ENCODE assay signal across 16 cellular contexts in the genomic region with DNA sequence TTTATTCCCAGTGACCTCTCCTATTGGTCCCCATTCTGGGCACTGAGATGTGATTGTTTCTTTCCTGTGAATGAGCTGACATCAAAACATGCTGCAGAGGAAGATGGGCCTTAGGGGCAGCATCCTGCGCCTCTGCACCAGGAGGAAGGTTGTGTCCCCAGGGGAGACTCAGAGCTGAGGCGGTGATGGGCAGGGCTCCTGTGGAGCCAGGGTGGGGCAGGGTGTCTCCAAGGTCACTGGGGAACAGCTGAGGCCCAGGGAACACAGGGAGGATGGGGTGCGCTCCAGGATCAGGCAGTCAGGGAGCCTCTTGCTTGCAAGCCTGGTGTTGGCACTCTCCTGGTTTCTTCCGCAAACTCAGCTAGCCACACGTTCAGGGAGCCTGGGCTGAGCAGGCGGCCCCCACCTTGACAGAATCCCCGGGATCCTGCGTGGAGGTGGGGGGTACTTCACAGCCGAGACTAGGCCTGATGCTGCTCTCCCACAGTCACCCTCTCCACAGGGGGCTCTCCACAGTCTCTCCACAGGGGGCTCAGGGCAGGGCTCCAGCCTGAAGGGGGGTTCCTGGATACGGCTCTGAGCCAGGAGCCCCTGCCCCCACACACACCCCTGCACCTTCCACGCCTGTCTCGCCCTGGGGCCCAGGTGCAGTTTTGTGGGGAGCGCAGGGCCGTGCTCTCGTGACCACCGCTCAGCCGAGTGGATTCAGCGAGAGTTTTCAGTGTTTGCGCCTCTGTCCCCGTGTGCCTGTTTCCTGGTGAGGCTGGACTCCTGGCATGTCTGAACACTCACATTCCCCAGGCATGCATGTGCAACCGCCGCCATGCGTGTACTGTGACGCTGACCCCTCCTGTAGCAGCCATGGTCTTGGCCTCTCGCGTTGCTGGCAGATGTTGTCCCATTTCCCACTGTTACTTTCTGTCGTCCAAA.
DNase-seq lines count a peak whose midpoint lies in the region; ATAC-seq and TF ChIP-seq lines count a peak whose summit lies in the region.
"Had no signal": no experiment of that assay in that cellular context is flagged by ENCODE, and none has a peak within 500 bp of the region (broad histone marks: within the 10 kb centered on the region; RNA-seq: fewer than 3 reads in every experiment).

No MANE protein-coding gene starts in this region.

- H3K79me1 ChIP-seq in mesendoderm (ENCODE audit: low read length), result no peaks in the 10 kb centered on the region

- no peak overlapping the region for H4K5ac ChIP-seq in mesendoderm (ENCODE audit: low read length)

- no peak overlapping the region for H2BK5ac ChIP-seq in mesendoderm (ENCODE audit: low read length)

- H2AK5ac ChIP-seq in mesendoderm (ENCODE audit: low read length), result no peak overlapping the region

- POLR2A ChIA-PET in WTC11 (lab: Charles Lee), result no interaction called here

- CTCF ChIA-PET in WTC11 (lab: Charles Lee), result no interaction called here

- peak; percentile 15; the same call in 1 of the 2 replicates for ATAC-seq in WTC11
- no peak for ATAC-seq in activated naive CD4-positive, alpha-beta T cell treated with anti-CD3 and anti-CD28 coated beads, Interleukin-2, amount 50 U/mL, for 72 hours
- ATAC-seq: PC-3 had no signal

- H3K56ac ChIP-seq in mesendoderm (ENCODE audit: low read length), result no peak overlapping the region

- no peak overlapping the region for H3K4ac ChIP-seq in mesendoderm (ENCODE audit: low read depth, low read length)

- H3K18ac ChIP-seq in mesendoderm (ENCODE audit: low read length), result no peak overlapping the region

- TF ChIP-seq CTCF in WTC11 (IDR thresholded peaks at IDR 0.05), result no peak

- no peaks in the 10 kb centered on the region for H3K79me2 ChIP-seq in mesendoderm (ENCODE audit: control insufficient read depth, insufficient read depth, low read length)

- H3K27ac ChIP-seq in mesendoderm (ENCODE audit: low read depth, low read length), result no peak overlapping the region
- H3K27ac ChIP-seq: GM23248 had no signal

- peak overlapping the region; percentile 56 for H3K23ac ChIP-seq in mesendoderm (ENCODE audit: low read length)

- no peaks in the 10 kb centered on the region for H3K9me3 Mint-ChIP-seq in WTC11
- H3K9me3 Mint-ChIP-seq in activated naive CD4-positive, alpha-beta T cell treated with anti-CD3 and anti-CD28 coated beads, Interleukin-2, amount 50 U/mL, for 72 hours, result no peaks in the 10 kb centered on the region
- H3K9me3 Mint-ChIP-seq: CD4-positive, alpha-beta memory T cell had no signal

- H3K27ac Mint-ChIP-seq in WTC11, result no peak overlapping the region
- H3K27ac Mint-ChIP-seq in activated naive CD4-positive, alpha-beta T cell treated with anti-CD3 and anti-CD28 coated beads, Interleukin-2, amount 50 U/mL, for 72 hours, result no peak overlapping the region
- H3K27ac Mint-ChIP-seq: CD4-positive, alpha-beta memory T cell had no signal

- no peaks in the 10 kb centered on the region for H3K36me3 ChIP-seq in H7 (replicated peaks; ENCODE audit: control insufficient read depth, insufficient read depth, low read length)
- H3K36me3 ChIP-seq in mesendoderm (ENCODE audit: control insufficient read depth, insufficient read depth, low read length), result no peaks in the 10 kb centered on the region

- DNase-seq in H7 (peak; percentile 21), WTC11 (ENCODE audit: low spot score) (no peak), mesendoderm (no peak), retina (peak; percentile 18), NCI-H524 (lab: John Stamatoyannopoulos, UW) (no peak), DMS153 treated with DMSO at 0.1 percent for 48 hours (lab: John Stamatoyannopoulos, UW; ENCODE audit: unreplicated experiment) (no peak)
- no peak for DNase-seq in activated naive CD4-positive, alpha-beta T cell treated with anti-CD3 and anti-CD28 coated beads, Interleukin-2, amount 50 U/mL, for 72 hours (ENCODE audit: low spot score in 2 of 2)
- DNase-seq: BE2C; CD4-positive, alpha-beta memory T cell; GM23248; Karpas-422; MM.1S; NCI-H187 treated with DMSO at 0.1 percent for 48 hours; NCI-H446; NCI-H748 treated with DMSO at 0.1 percent for 48 hours; PC-3 had no signal

- H3K4me3 Mint-ChIP-seq in WTC11, result no peak overlapping the region
- H3K4me3 Mint-ChIP-seq: CD4-positive, alpha-beta memory T cell had no signal

- no peak overlapping the region for H2BK15ac ChIP-seq in mesendoderm (replicated peaks; ENCODE audit: low read depth)

- no peaks in the 10 kb centered on the region for H3K27me3 Mint-ChIP-seq in WTC11 (ENCODE audit: low read depth)

- no peak overlapping the region for H3K9ac ChIP-seq in mesendoderm (ENCODE audit: low read length)
- H3K9ac ChIP-seq: GM23248 had no signal

- H3K4me2 ChIP-seq in mesendoderm (ENCODE audit: low read length), result no peak overlapping the region

- H3K4me3 ChIP-seq in H7 (ENCODE audit: insufficient read depth, low read depth, low read length) (no peak overlapping the region), mesendoderm (ENCODE audit: low read length) (no peak overlapping the region)
- H3K4me3 ChIP-seq: GM23248 had no signal

- H3K27me3 ChIP-seq in H7 (ENCODE audit: control insufficient read depth, insufficient read depth, low read length) (no peaks in the 10 kb centered on the region), mesendoderm (ENCODE audit: insufficient read depth, low read length, poor library complexity) (no peaks in the 10 kb centered on the region)
- H3K27me3 ChIP-seq: BE2C had no signal

- H2BK120ac ChIP-seq in mesendoderm (ENCODE audit: low read depth, low read length), result no peak overlapping the region

- H3K4me1 Mint-ChIP-seq in WTC11, result peaks cover 23% of the 10 kb centered on the region
- H3K4me1 Mint-ChIP-seq: CD4-positive, alpha-beta memory T cell had no signal

- WGBS in mesendoderm (ENCODE audit: extremely low coverage, insufficient coverage, low lambda C conversion rate), result no CpG with 5 or more reads among the region's 27 CpGs

- H3K4me1 ChIP-seq in mesendoderm (ENCODE audit: control insufficient read depth, low read depth, low read length), result no peaks in the 10 kb centered on the region

- H4K8ac ChIP-seq in mesendoderm (ENCODE audit: low read depth, low read length), result no peak overlapping the region

- H3K36me3 Mint-ChIP-seq in WTC11, result no peaks in the 10 kb centered on the region
- no peaks in the 10 kb centered on the region for H3K36me3 Mint-ChIP-seq in activated naive CD4-positive, alpha-beta T cell treated with anti-CD3 and anti-CD28 coated beads, Interleukin-2, amount 50 U/mL, for 72 hours
- H3K36me3 Mint-ChIP-seq: CD4-positive, alpha-beta memory T cell had no signal

TF ChIP-seq in WTC11, 78 proteins besides CTCF, POLR2A, EP300 and RAD21:
- TF ChIP-seq ZNF423 (CRISPR knock-in tag; IDR thresholded peaks at IDR 0.05) (peak; percentile 59), NFATC4 (CRISPR knock-in tag; IDR thresholded peaks at IDR 0.05) (no peak)

Comparison
In these comparisons a context has a peak if more than half of its experiments do, and no peak if none do; other contexts are left out.
1. DNase-seq: peak in H7 (single experiment) and retina (single experiment); none in WTC11 (single experiment), mesendoderm (single experiment), activated naive CD4-positive, alpha-beta T cell treated with anti-CD3 and anti-CD28 coated beads, Interleukin-2, amount 50 U/mL, for 72 hours (0 of 2), NCI-H524 (0 of 2) and DMS153 treated with DMSO at 0.1 percent for 48 hours (single experiment).